In genomic region chr6:28274888-28275287, GRCh38 we compare ENCODE assay signal across 20 cellular contexts.
"Had no signal": no experiment of that assay in that cellular context is flagged by ENCODE, and none has a peak within 500 bp of the region (broad histone marks: within the 10 kb centered on the region; RNA-seq: fewer than 3 reads in every experiment).

No MANE protein-coding gene starts in this region.

- H3K9me3 Mint-ChIP-seq: activated T-helper 1 cell treated with anti-CD3 and anti-CD28 coated beads, Interleukin-12 subunit alpha, Interleukin-12 subunit beta, Interleukin-2, Interleukin-4 antibody, amounts not matched to agents 30 ng/mL and 10 ng/mL and 1 ng/mL, durations not matched to agents 14 hours and 24 hours and 36 hours; brain; natural killer cell treated with Interleukin-12 subunit alpha and Interleukin-12 subunit beta and Interleukin-15 and Interleukin-18, amount 100 ng/mL, for 72 hours had no signal

- H3K4me3 Mint-ChIP-seq: activated T-helper 1 cell treated with anti-CD3 and anti-CD28 coated beads, Interleukin-12 subunit alpha, Interleukin-12 subunit beta, Interleukin-2, Interleukin-4 antibody, amounts not matched to agents 30 ng/mL and 10 ng/mL and 1 ng/mL, durations not matched to agents 14 hours and 24 hours and 36 hours; brain; natural killer cell treated with Interleukin-12 subunit alpha and Interleukin-12 subunit beta and Interleukin-15 and Interleukin-18, amount 100 ng/mL, for 72 hours had no signal

- H3K9me3 ChIP-seq: colonic mucosa, esophagus muscularis mucosa, left ventricle myocardium inferior, suprapubic skin had no signal

- H3K4me3 ChIP-seq: colonic mucosa, esophagus muscularis mucosa, left ventricle myocardium inferior, suprapubic skin had no signal

- H3K27me3 Mint-ChIP-seq: brain; natural killer cell treated with Interleukin-12 subunit alpha and Interleukin-12 subunit beta and Interleukin-15 and Interleukin-18, amount 100 ng/mL, for 72 hours had no signal

- ATAC-seq: natural killer cell treated with Interleukin-12 subunit alpha and Interleukin-12 subunit beta and Interleukin-15 and Interleukin-18, amount 100 ng/mL, for 72 hours; SK-N-SH treated with all-trans-retinoic acid at 6 μM for 48 hours had no signal

- H3K27ac ChIP-seq: colonic mucosa, esophagus muscularis mucosa, left ventricle myocardium inferior, suprapubic skin, WERI-Rb-1 had no signal

- H3K27ac Mint-ChIP-seq: activated T-helper 1 cell treated with anti-CD3 and anti-CD28 coated beads, Interleukin-12 subunit alpha, Interleukin-12 subunit beta, Interleukin-2, Interleukin-4 antibody, amounts not matched to agents 30 ng/mL and 10 ng/mL and 1 ng/mL, durations not matched to agents 14 hours and 24 hours and 36 hours had no signal

- H3K27me3 ChIP-seq: colonic mucosa, esophagus muscularis mucosa, suprapubic skin had no signal

- H3K4me1 ChIP-seq: colonic mucosa, left ventricle myocardium inferior, suprapubic skin had no signal

- DNase-seq: activated CD4-positive, alpha-beta T cell treated with anti-CD3 and anti-CD28 coated beads, Interleukin-2, amount 50 U/mL, for 1 hour; activated naive CD4-positive, alpha-beta T cell treated with Interleukin-2 at 50 U/mL for 16 hours; central memory CD4-positive, alpha-beta T cell; colonic mucosa; hypothalamus; left ventricle myocardium inferior; nucleus accumbens; SHP77; stimulated activated CD4-positive, alpha-beta T cell treated with anti-CD3 and anti-CD28 coated beads, Interleukin-15, amount 100 ng/mL, for 24 hours; stimulated activated CD4-positive, alpha-beta T cell treated with anti-CD3 and anti-CD28 coated beads, Interleukin-4, amount 100 ng/mL, for 1 hour; stimulated activated naive CD4-positive, alpha-beta T cell; T-helper 1 cell; trophoblast cell; WERI-Rb-1 had no signal
